In genomic region chr3:155022896-155023295, GRCh38 we compare ENCODE assay signal across 18 cellular contexts. TPM values are rescaled to one million over a fixed set of nuclear protein-coding genes. Genes with fewer than 3 reads are reported as not detected.
A peak's percentile ranks its signal among the peaks of the same experiment; 100 is the strongest.
DNase-seq lines count a peak whose midpoint lies in the region; ATAC-seq and TF ChIP-seq lines count a peak whose summit lies in the region.
"Had no signal": no experiment of that assay in that cellular context is flagged by ENCODE, and none has a peak within 500 bp of the region (broad histone marks: within the 10 kb centered on the region; RNA-seq: fewer than 3 reads in every experiment).

No MANE protein-coding gene starts in this region.

- H3K36me3 Mint-ChIP-seq in GM23338 (ENCODE audit: low read depth) (no peaks in the 10 kb centered on the region), osteocyte (ENCODE audit: unreplicated experiment) (no peaks in the 10 kb centered on the region), neural progenitor cell (no peaks in the 10 kb centered on the region)
- H3K36me3 Mint-ChIP-seq: CD8-positive, alpha-beta T cell had no signal

- H3K27me3 Mint-ChIP-seq in GM23338 (ENCODE audit: insufficient read depth, low read depth, poor library complexity): peaks cover 2% of the 10 kb centered on the region
- H3K27me3 Mint-ChIP-seq in osteocyte (ENCODE audit: unreplicated experiment): no peaks in the 10 kb centered on the region
- H3K27me3 Mint-ChIP-seq in neural progenitor cell (ENCODE audit: insufficient read depth, low read depth): peaks cover 1% of the 10 kb centered on the region
- H3K27me3 Mint-ChIP-seq: B cell had no signal

- TF ChIP-seq CTCF in DND-41 (IDR thresholded peaks at IDR 0.05; ENCODE audit: borderline replicate concordance, extremely low read depth, low read length, poor library complexity, severe bottlenecking): no peak
- no peak for TF ChIP-seq CTCF in GM23338 (conservative IDR thresholded peaks at IDR 0.05; ENCODE audit: low read depth in 2 of 2)
- no peak for TF ChIP-seq CTCF in osteocyte (IDR thresholded peaks at IDR 0.05)
- TF ChIP-seq CTCF in neural progenitor cell (IDR thresholded peaks at IDR 0.05): no peak
- no peak for TF ChIP-seq CTCF in brain microvascular endothelial cell (IDR thresholded peaks at IDR 0.05; ENCODE audit: low read depth, low read length, missing control alignments)
- no peak for TF ChIP-seq CTCF in left ventricle myocardium inferior (IDR thresholded peaks at IDR 0.05; ENCODE audit: borderline replicate concordance)

- H3K4me1 Mint-ChIP-seq in GM23338 (peaks cover 14% of the 10 kb centered on the region), osteocyte (ENCODE audit: unreplicated experiment) (peaks cover 20% of the 10 kb centered on the region), neural progenitor cell (peaks cover 10% of the 10 kb centered on the region)
- H3K4me1 Mint-ChIP-seq: B cell had no signal

- no peaks in the 10 kb centered on the region for H3F3A ChIP-seq in GM23338 (replicated peaks; ENCODE audit: low read depth)
- H3F3A ChIP-seq in neural progenitor cell (ENCODE audit: low read depth): no peaks in the 10 kb centered on the region

- no peak overlapping the region for H3K9ac ChIP-seq in DND-41 (ENCODE audit: low read depth, low read length)
- no peak overlapping the region for H3K9ac ChIP-seq in neural progenitor cell
- H3K9ac ChIP-seq: BLaER1 treated with 17β-estradiol and CSF1 and Interleukin-3, amounts not matched to agents 10 nM and 100 nM had no signal

- H3K4me3 Mint-ChIP-seq in GM23338 (no peak overlapping the region), osteocyte (ENCODE audit: unreplicated experiment) (no peak overlapping the region), neural progenitor cell (no peak overlapping the region)
- H3K4me3 Mint-ChIP-seq: B cell; CD8-positive, alpha-beta T cell had no signal

- 0 out of 2 replicates have a peak, but pooled peaks cover 9% of the 10 kb centered on the region for H3K9me2 ChIP-seq in GM23338 (ENCODE audit: insufficient read depth)

- H3K9me3 Mint-ChIP-seq in GM23338: no peaks in the 10 kb centered on the region
- no peaks in the 10 kb centered on the region for H3K9me3 Mint-ChIP-seq in osteocyte (ENCODE audit: unreplicated experiment)
- H3K9me3 Mint-ChIP-seq in neural progenitor cell: no peaks in the 10 kb centered on the region

- no peak for ATAC-seq in DND-41 (ENCODE audit: insufficient read depth, low read depth)
- no peak for ATAC-seq in GM23338
- ATAC-seq: CD8-positive, alpha-beta T cell had no signal

- H3K27me3 ChIP-seq in DND-41 (ENCODE audit: insufficient read depth, low read length, poor library complexity) (no peaks in the 10 kb centered on the region), GM23338 (ENCODE audit: insufficient read depth) (no peaks in the 10 kb centered on the region), neural progenitor cell (no peaks in the 10 kb centered on the region), brain microvascular endothelial cell (replicated peaks) (no peaks in the 10 kb centered on the region), left ventricle myocardium inferior (ENCODE audit: low read depth) (no peaks in the 10 kb centered on the region)
- H3K27me3 ChIP-seq: BLaER1 treated with 17β-estradiol and CSF1 and Interleukin-3, amounts not matched to agents 10 nM and 100 nM had no signal

- no peaks in the 10 kb centered on the region for H4K20me1 ChIP-seq in DND-41 (ENCODE audit: insufficient read depth, low read length)
- H4K20me1 ChIP-seq in GM23338 (replicated peaks; ENCODE audit: insufficient read depth): no peaks in the 10 kb centered on the region
- H4K20me1 ChIP-seq in neural progenitor cell (ENCODE audit: low read depth): no peaks in the 10 kb centered on the region
- H4K20me1 ChIP-seq: BLaER1 treated with 17β-estradiol and CSF1 and Interleukin-3, amounts not matched to agents 10 nM and 100 nM had no signal

- H3K4me2 ChIP-seq in DND-41 (ENCODE audit: insufficient read depth, low read length): no peak overlapping the region
- no peak overlapping the region for H3K4me2 ChIP-seq in GM23338
- no peak overlapping the region for H3K4me2 ChIP-seq in neural progenitor cell
- H3K4me2 ChIP-seq: BLaER1 treated with 17β-estradiol and CSF1 and Interleukin-3, amounts not matched to agents 10 nM and 100 nM had no signal

- H3K36me3 ChIP-seq in DND-41 (ENCODE audit: insufficient read depth, low read length): no peaks in the 10 kb centered on the region
- H3K36me3 ChIP-seq in GM23338 (ENCODE audit: insufficient read depth): no peaks in the 10 kb centered on the region
- no peaks in the 10 kb centered on the region for H3K36me3 ChIP-seq in neural progenitor cell
- no peaks in the 10 kb centered on the region for H3K36me3 ChIP-seq in brain microvascular endothelial cell (replicated peaks)
- no peaks in the 10 kb centered on the region for H3K36me3 ChIP-seq in left ventricle myocardium inferior
- H3K36me3 ChIP-seq: BLaER1 treated with 17β-estradiol and CSF1 and Interleukin-3, amounts not matched to agents 10 nM and 100 nM; HAP-1 had no signal

- peaks cover 24% of the 10 kb centered on the region for H3K4me1 ChIP-seq in DND-41 (ENCODE audit: insufficient read depth, low read length)
- H3K4me1 ChIP-seq in GM23338 (ENCODE audit: insufficient read depth): peaks cover 22% of the 10 kb centered on the region
- peaks cover 5% of the 10 kb centered on the region for H3K4me1 ChIP-seq in neural progenitor cell
- H3K4me1 ChIP-seq in left ventricle myocardium inferior: no peaks in the 10 kb centered on the region

- DNase-seq in DND-41 (no peak), GM23338 (ENCODE audit: low spot score) (no peak), foreskin melanocyte (peak; percentile 88), osteocyte (ENCODE audit: extremely low spot score, unreplicated experiment) (no peak), neural progenitor cell (ENCODE audit: low spot score) (no peak), brain microvascular endothelial cell (no peak), left ventricle myocardium inferior (no peak), NCI-H69 (lab: John Stamatoyannopoulos, UW) (no peak)
- DNase-seq: 8988T; Calu3; CD8-positive, alpha-beta T cell; DMS79 treated with DMSO at 0.1 percent for 48 hours; EL had no signal

- H3K27ac Mint-ChIP-seq in GM23338: 0 out of 2 replicates have a peak overlapping the region, but pooled peaks have one; percentile 45
- peak overlapping the region; percentile 38 for H3K27ac Mint-ChIP-seq in osteocyte (ENCODE audit: unreplicated experiment)
- H3K27ac Mint-ChIP-seq in neural progenitor cell: no peak overlapping the region
- H3K27ac Mint-ChIP-seq: B cell; CD8-positive, alpha-beta T cell had no signal

- H3K9me3 ChIP-seq in DND-41 (ENCODE audit: insufficient read depth, low read length, severe bottlenecking) (no peaks in the 10 kb centered on the region), neural progenitor cell (ENCODE audit: low read depth) (no peaks in the 10 kb centered on the region), left ventricle myocardium inferior (replicated peaks) (no peaks in the 10 kb centered on the region)
- H3K9me3 ChIP-seq: BLaER1 treated with 17β-estradiol and CSF1 and Interleukin-3, amounts not matched to agents 10 nM and 100 nM had no signal

- in situ Hi-C loops in brain microvascular endothelial cell (cut with HindIII; ENCODE audit: low pct_ligation_motif_present, low sequenced_read_pairs): no loop called here

- no peak overlapping the region for H3K27ac ChIP-seq in DND-41 (ENCODE audit: low read length)
- no peak overlapping the region for H3K27ac ChIP-seq in GM23338 (ENCODE audit: low read depth)
- H3K27ac ChIP-seq in neural progenitor cell: no peak overlapping the region
- H3K27ac ChIP-seq in brain microvascular endothelial cell: no peak overlapping the region
- no peak overlapping the region for H3K27ac ChIP-seq in left ventricle myocardium inferior (replicated peaks)
- H3K27ac ChIP-seq: BLaER1 treated with 17β-estradiol and CSF1 and Interleukin-3, amounts not matched to agents 10 nM and 100 nM; HL-60 had no signal

- intact Hi-C loops in left ventricle myocardium inferior (cut with micrococcal nuclease): no loop called here

- H3K4me3 ChIP-seq in DND-41 (ENCODE audit: low read depth in 1 of 2, low read length in 2 of 2): no peak overlapping the region
- H3K4me3 ChIP-seq in GM23338: no peak overlapping the region
- no peak overlapping the region for H3K4me3 ChIP-seq in neural progenitor cell
- H3K4me3 ChIP-seq in brain microvascular endothelial cell (ENCODE audit: low read depth, low read length): no peak overlapping the region
- no peak overlapping the region for H3K4me3 ChIP-seq in left ventricle myocardium inferior
- H3K4me3 ChIP-seq: BLaER1 treated with 17β-estradiol and CSF1 and Interleukin-3, amounts not matched to agents 10 nM and 100 nM; HAP-1 had no signal

- peak overlapping the region; percentile 23; the same call in 1 of the 2 replicates for H2AFZ ChIP-seq in DND-41 (ENCODE audit: low read depth, low read length)
- H2AFZ ChIP-seq in GM23338: no peak overlapping the region
- no peak overlapping the region for H2AFZ ChIP-seq in neural progenitor cell (replicated peaks)

- H3K79me2 ChIP-seq in DND-41 (ENCODE audit: insufficient read depth, low read length) (no peaks in the 10 kb centered on the region), GM23338 (replicated peaks; ENCODE audit: insufficient read depth) (no peaks in the 10 kb centered on the region), neural progenitor cell (ENCODE audit: low read depth) (no peaks in the 10 kb centered on the region)

TF ChIP-seq in GM23338, 12 proteins besides CTCF, POLR2A, EP300 and RAD21 (continues in another document):
- TF ChIP-seq POLR2AphosphoS5 (IDR thresholded peaks at IDR 0.05; ENCODE audit: low read depth) (no peak), CREB1 (CRISPR knock-in tag; IDR thresholded peaks at IDR 0.05; ENCODE audit: low read depth) (no peak), JUNB (IDR thresholded peaks at IDR 0.05; ENCODE audit: unreplicated experiment) (no peak)

RNA-seq across cellular contexts. Expression of gene MME, which starts 57.2 kb away (rescaled TPM):
- 32.6 and 76.7 TPM in 2 replicates for total RNA-seq in GM23338 (2014; rRNA removed; shearing (Covaris generic))
- polyA plus RNA-seq in GM23338 (2016; fragmentation: Nextera tagmentation; extraction: Ambion mirVana): 9.8 and 15.2 TPM in 2 replicates
- total RNA-seq in osteocyte (13.9 and 14.5 TPM in 2 replicates), neural progenitor cell (ENCODE audit: low replicate concordance) (1.5 and 5.0 TPM in 2 replicates), left ventricle myocardium inferior (2.8 TPM)
- total RNA-seq: A673 had no signal
